Comparison of ENCODE assay signal across 1 cellular context in genomic region chr1:2435746-2436355, GRCh38.
TF ChIP-seq lines count a peak whose summit lies in the region.

No MANE protein-coding gene starts in this region.

TF ChIP-seq in K562, 482 proteins besides CTCF, POLR2A, EP300 and RAD21:
- TF ChIP-seq ZNF444 (CRISPR knock-in tag; IDR thresholded peaks at IDR 0.05) (no peak), EHMT2 (IDR thresholded peaks at IDR 0.05) (no peak), ELF2 (CRISPR knock-in tag; IDR thresholded peaks at IDR 0.05) (no peak), PCBP1 (IDR thresholded peaks at IDR 0.05; ENCODE audit: low read depth, low read length, poor library complexity, severe bottlenecking) (peak; percentile 19), DLX4 (CRISPR knock-in tag; IDR thresholded peaks at IDR 0.05) (no peak), SOX6 (IDR thresholded peaks at IDR 0.05) (no peak), ZNF282 (CRISPR knock-in tag; IDR thresholded peaks at IDR 0.05) (no peak), NCOA6 (IDR thresholded peaks at IDR 0.05) (no peak), SETDB1 (IDR thresholded peaks at IDR 0.05; ENCODE audit: low read length) (no peak), E2F3 (CRISPR knock-in tag; IDR thresholded peaks at IDR 0.05) (no peak), PCBP2 (IDR thresholded peaks at IDR 0.05; ENCODE audit: low read depth, low read length, poor library complexity, severe bottlenecking) (no peak), ZNF263 (CRISPR knock-in tag; IDR thresholded peaks at IDR 0.05; ENCODE audit: borderline replicate concordance) (peak; percentile 99), ZNF311 (CRISPR knock-in tag; IDR thresholded peaks at IDR 0.05) (no peak), TRIM25 (IDR thresholded peaks at IDR 0.05; ENCODE audit: borderline replicate concordance) (no peak), HNRNPL (IDR thresholded peaks at IDR 0.05; ENCODE audit: low read depth, low read length) (no peak), ZBTB9 (CRISPR knock-in tag; IDR thresholded peaks at IDR 0.05) (no peak), BACH1 (tag; IDR thresholded peaks at IDR 0.05) (no peak)
